In the genomic region with DNA sequence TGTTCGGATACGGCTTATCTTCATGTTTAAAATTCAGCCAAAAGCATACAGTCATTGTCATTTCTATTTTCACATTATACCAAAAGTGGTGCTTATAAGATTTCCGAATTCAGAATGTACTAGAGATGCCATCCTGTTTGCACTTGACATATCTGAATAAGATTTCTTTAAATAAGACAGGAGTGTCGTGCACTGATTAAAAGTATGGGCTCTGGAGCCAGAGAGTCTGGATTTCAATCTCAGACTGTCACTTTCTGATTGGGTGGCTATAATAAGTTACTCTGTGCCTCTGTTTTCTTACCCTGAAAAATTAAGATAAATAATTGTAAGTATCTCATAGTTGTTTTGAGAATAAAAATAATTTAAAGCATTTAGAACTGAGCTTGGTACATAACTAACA, we compare ENCODE assay signal across 28 cellular contexts.
"Had no signal": no experiment of that assay in that cellular context is flagged by ENCODE, and none has a peak within 500 bp of the region (broad histone marks: within the 10 kb centered on the region; RNA-seq: fewer than 3 reads in every experiment).

No MANE protein-coding gene starts in this region.

- ATAC-seq: activated CD4-positive, alpha-beta T cell treated with anti-CD3 and anti-CD28 coated beads for 36 hours; activated CD4-positive, CD25-positive, alpha-beta regulatory T cell treated with anti-CD3 and anti-CD28 coated beads, Interleukin-2, amount 50 U/mL, for 24 hours; activated naive CD4-positive, alpha-beta T cell treated with anti-CD3 and anti-CD28 coated beads, Interleukin-2, amount 50 U/mL, for 72 hours; activated T-cell treated with anti-CD3 and anti-CD28 coated beads, Interleukin-2, amount 50 U/mL, for 72 hours; body of pancreas; gastroesophageal sphincter; T-helper 17 cell had no signal

- H3K9me3 ChIP-seq: esophagus squamous epithelium, gastroesophageal sphincter had no signal

- H3K4me3 ChIP-seq: body of pancreas, esophagus squamous epithelium, gastroesophageal sphincter had no signal

- H3K36me3 Mint-ChIP-seq: activated naive CD4-positive, alpha-beta T cell treated with anti-CD3 and anti-CD28 coated beads, Interleukin-2, amount 10 ng/mL, durations not matched to agents 7 days and 5 days; activated naive CD8-positive, alpha-beta T cell treated with anti-CD3 and anti-CD28 coated beads, Interleukin-2, amount 10 ng/mL, durations not matched to agents 7 days and 5 days had no signal

- H3K9me3 Mint-ChIP-seq: activated CD4-positive, alpha-beta T cell treated with anti-CD3 and anti-CD28 coated beads, Interleukin-2, amount 10 ng/mL, durations not matched to agents 7 days and 5 days; activated naive CD4-positive, alpha-beta T cell treated with anti-CD3 and anti-CD28 coated beads, Interleukin-2, amount 10 ng/mL, durations not matched to agents 7 days and 5 days; T-helper 2 cell treated with Interferon-gamma antibody and Interleukin-4, amounts not matched to agents 5 μg/mL and 100 μg/mL, for 36 hours had no signal

- H3K27ac ChIP-seq: body of pancreas, epithelial cell of prostate, esophagus squamous epithelium, WERI-Rb-1 had no signal

- H3K36me3 ChIP-seq: esophagus squamous epithelium, gastroesophageal sphincter, WERI-Rb-1 had no signal

- H3K27me3 Mint-ChIP-seq: activated B cell treated with CpG ODN at 0.5 μM for 24 hours; activated naive CD4-positive, alpha-beta T cell treated with anti-CD3 and anti-CD28 coated beads, Interleukin-2, amount 10 ng/mL, durations not matched to agents 7 days and 5 days; T-helper 17 cell had no signal

- H3K4me3 Mint-ChIP-seq: activated B cell treated with CpG ODN at 0.5 μM for 24 hours; activated CD4-positive, alpha-beta memory T cell treated with anti-CD3 and anti-CD28 coated beads, Interleukin-2, amount 10 ng/mL, durations not matched to agents 7 days and 5 days; activated CD4-positive, alpha-beta T cell treated with anti-CD3 and anti-CD28 coated beads for 36 hours; activated CD4-positive, alpha-beta T cell treated with anti-CD3 and anti-CD28 coated beads, Interleukin-2, amount 10 ng/mL, durations not matched to agents 7 days and 5 days; activated naive CD4-positive, alpha-beta T cell treated with anti-CD3 and anti-CD28 coated beads, Interleukin-2, amount 10 ng/mL, durations not matched to agents 7 days and 5 days; activated naive CD8-positive, alpha-beta T cell treated with anti-CD3 and anti-CD28 coated beads, Interleukin-2, amount 10 ng/mL, durations not matched to agents 7 days and 5 days; activated T-cell treated with anti-CD3 and anti-CD28 coated beads, Interleukin-2, amount 50 U/mL, for 24 hours; activated T-cell treated with anti-CD3 and anti-CD28 coated beads, Interleukin-2, amount 50 U/mL, for 72 hours; central memory CD8-positive, alpha-beta T cell; T-helper 17 cell; T-helper 2 cell treated with Interferon-gamma antibody and Interleukin-4, amounts not matched to agents 5 μg/mL and 100 μg/mL, for 36 hours had no signal

- H3K4me1 ChIP-seq: body of pancreas, esophagus squamous epithelium had no signal

- H3K4me1 Mint-ChIP-seq: activated B cell treated with CpG ODN at 0.5 μM for 24 hours; activated CD4-positive, alpha-beta memory T cell treated with anti-CD3 and anti-CD28 coated beads, Interleukin-2, amount 10 ng/mL, durations not matched to agents 7 days and 5 days; activated CD4-positive, alpha-beta T cell treated with anti-CD3 and anti-CD28 coated beads for 36 hours; activated CD4-positive, alpha-beta T cell treated with anti-CD3 and anti-CD28 coated beads, Interleukin-2, amount 10 ng/mL, durations not matched to agents 7 days and 5 days; activated naive CD4-positive, alpha-beta T cell treated with anti-CD3 and anti-CD28 coated beads, Interleukin-2, amount 10 ng/mL, durations not matched to agents 7 days and 5 days; activated naive CD8-positive, alpha-beta T cell treated with anti-CD3 and anti-CD28 coated beads, Interleukin-2, amount 10 ng/mL, durations not matched to agents 7 days and 5 days; central memory CD8-positive, alpha-beta T cell; T-helper 17 cell had no signal

- H3K27ac Mint-ChIP-seq: activated B cell treated with CpG ODN at 0.5 μM for 24 hours; activated CD4-positive, alpha-beta memory T cell treated with anti-CD3 and anti-CD28 coated beads, Interleukin-2, amount 10 ng/mL, durations not matched to agents 7 days and 5 days; activated CD4-positive, alpha-beta T cell treated with anti-CD3 and anti-CD28 coated beads for 36 hours; activated CD4-positive, alpha-beta T cell treated with anti-CD3 and anti-CD28 coated beads, Interleukin-2, amount 10 ng/mL, durations not matched to agents 7 days and 5 days; activated naive CD4-positive, alpha-beta T cell treated with anti-CD3 and anti-CD28 coated beads, Interleukin-2, amount 10 ng/mL, durations not matched to agents 7 days and 5 days; activated naive CD4-positive, alpha-beta T cell treated with anti-CD3 and anti-CD28 coated beads, Interleukin-2, amount 50 U/mL, for 72 hours; activated naive CD8-positive, alpha-beta T cell treated with anti-CD3 and anti-CD28 coated beads, Interleukin-2, amount 10 ng/mL, durations not matched to agents 7 days and 5 days; activated T-cell treated with anti-CD3 and anti-CD28 coated beads, Interleukin-2, amount 50 U/mL, for 24 hours; activated T-cell treated with anti-CD3 and anti-CD28 coated beads, Interleukin-2, amount 50 U/mL, for 72 hours; T-helper 17 cell; T-helper 2 cell treated with Interferon-gamma antibody and Interleukin-4, amounts not matched to agents 5 μg/mL and 100 μg/mL, for 36 hours had no signal

- DNase-seq: activated B cell treated with CpG ODN at 0.5 μM for 24 hours; activated CD4-positive, alpha-beta memory T cell treated with anti-CD3 and anti-CD28 coated beads, Interleukin-2, amount 10 ng/mL, durations not matched to agents 7 days and 5 days; activated CD4-positive, alpha-beta T cell treated with anti-CD3 and anti-CD28 coated beads for 36 hours; activated CD4-positive, alpha-beta T cell treated with anti-CD3 and anti-CD28 coated beads, Interleukin-2, amount 10 ng/mL, durations not matched to agents 7 days and 5 days; activated CD4-positive, alpha-beta T cell treated with anti-CD3 and anti-CD28 coated beads, Interleukin-2, amount 50 U/mL, for 4 hours; activated CD8-positive, alpha-beta memory T cell treated with anti-CD3 and anti-CD28 coated beads, Interleukin-2, amount 50 U/mL, for 48 hours; activated gamma-delta T cell; activated naive CD4-positive, alpha-beta T cell; activated naive CD4-positive, alpha-beta T cell treated with anti-CD3 and anti-CD28 coated beads, Interleukin-2, amount 10 ng/mL, durations not matched to agents 7 days and 5 days; activated naive CD8-positive, alpha-beta T cell treated with anti-CD3 and anti-CD28 coated beads, Interleukin-2, amount 10 ng/mL, durations not matched to agents 7 days and 5 days; activated T-cell treated with anti-CD3 and anti-CD28 coated beads for 4 hours; activated T-cell treated with anti-CD3 and anti-CD28 coated beads, Interleukin-2, amount 50 U/mL, for 24 hours; activated T-cell treated with anti-CD3 and anti-CD28 coated beads, Interleukin-2, amount 50 U/mL, for 72 hours; body of pancreas; effector CD8-positive, alpha-beta T cell; esophagus squamous epithelium; foreskin melanocyte; head of caudate nucleus; T-helper 1 cell; T-helper 17 cell; T1000; WERI-Rb-1 had no signal

- H3K27me3 ChIP-seq: body of pancreas, esophagus squamous epithelium, gastroesophageal sphincter had no signal
